Comparison of ENCODE assay signal across 8 cellular contexts in the genomic region with DNA sequence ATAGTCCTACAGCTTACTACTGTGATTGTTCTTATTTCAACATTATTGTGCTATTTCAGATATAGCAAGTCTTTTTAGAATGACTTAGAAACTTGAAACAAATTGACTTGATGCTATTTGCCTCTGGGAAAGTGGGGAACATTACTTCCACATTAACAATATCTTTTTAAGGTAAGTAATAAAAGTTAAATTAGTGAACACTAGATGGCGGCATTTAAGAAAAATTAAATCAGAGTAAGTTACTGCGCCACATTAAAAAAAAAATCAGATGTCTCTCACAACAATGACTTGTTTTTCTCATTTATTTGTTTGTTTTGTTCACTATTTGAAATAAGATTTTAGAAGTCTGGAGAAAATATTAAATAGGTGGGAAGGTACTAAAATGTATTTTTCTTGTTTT.
DNase-seq lines count a peak whose midpoint lies in the region; ATAC-seq, FAIRE-seq and TF ChIP-seq lines count a peak whose summit lies in the region.

No MANE protein-coding gene starts in this region.

- TF ChIP-seq POLR2A in stomach (IDR thresholded peaks at IDR 0.05), result no peak

- peak; percentile 30 for DNase-seq in NCI-H2081 treated with DMSO at 0.1 percent for 48 hours (lab: John Stamatoyannopoulos, UW)
- peak; percentile 47 for DNase-seq in bronchial epithelial cell (ENCODE audit: low read depth)
- DNase-seq in activated CD8-positive, alpha-beta memory T cell treated with anti-CD3 and anti-CD28 coated beads for 24 hours, result no peak
- DNase-seq in left colon, result no peak
- DNase-seq in MV-4-11 (lab: John Stamatoyannopoulos, UW), result no peak
- no peak for DNase-seq in stomach

- H3K36me3 ChIP-seq in bronchial epithelial cell (ENCODE audit: control insufficient read depth, insufficient read depth, low read length) (no peaks in the 10 kb centered on the region), neural cell (ENCODE audit: insufficient read depth, low read length) (no peaks in the 10 kb centered on the region), stomach (no peaks in the 10 kb centered on the region)

- H3K27me3 ChIP-seq in bronchial epithelial cell (ENCODE audit: control insufficient read depth, insufficient read depth, low read length) (no peaks in the 10 kb centered on the region), neural cell (ENCODE audit: insufficient read depth, low read depth, low read length) (no peaks in the 10 kb centered on the region), stomach (no peaks in the 10 kb centered on the region)

- intact Hi-C loops in left colon (cut with DNase I, micrococcal nuclease) (loop anchor here in 1 of 2 donors (10.0 kb wide), 1 partner anchor 1020 kb away; no protein-coding TSS in a partner anchor), stomach (cut with DNase I; ENCODE audit: low total_unique reads) (no loop called here)

- TF ChIP-seq RAD21 in neural cell (conservative IDR thresholded peaks at IDR 0.05), result peak; percentile 70

- no peak overlapping the region for H3K9ac ChIP-seq in neural cell (ENCODE audit: low read length)

- TF ChIP-seq EP300 in neural cell (conservative IDR thresholded peaks at IDR 0.05; ENCODE audit: poor library complexity, severe bottlenecking) (no peak), stomach (IDR thresholded peaks at IDR 0.05) (no peak)

- H3K9me2 ChIP-seq in neural cell (ENCODE audit: insufficient read depth, low read length), result no peaks in the 10 kb centered on the region

- FAIRE-seq in bronchial epithelial cell (lab: Jason Lieb, UNC), result no peak

- H2AFZ ChIP-seq in neural cell (ENCODE audit: low read depth, low read length), result no peak overlapping the region

- no peaks in the 10 kb centered on the region for H3F3A ChIP-seq in neural cell (ENCODE audit: insufficient read depth, low read length, poor library complexity, severe bottlenecking)

- no peak overlapping the region for H3K4me2 ChIP-seq in neural cell (ENCODE audit: low read length)

- ATAC-seq in GM18511 (IDR thresholded peaks at IDR 0.05; ENCODE audit: unreplicated experiment), result peak; percentile 50
- no peak for ATAC-seq in left colon

- TF ChIP-seq CTCF in bronchial epithelial cell (IDR thresholded peaks at IDR 0.05; ENCODE audit: insufficient read depth, low read length, severe bottlenecking) (no peak), neural cell (IDR thresholded peaks at IDR 0.05; ENCODE audit: poor library complexity, severe bottlenecking) (peak; percentile 64), stomach (IDR thresholded peaks at IDR 0.05) (peak in 3 of 7 experiments; percentile 11 to 26 (median 23))

- H3K4me1 ChIP-seq in stomach, result no peaks in the 10 kb centered on the region

- H4K20me1 ChIP-seq in neural cell (ENCODE audit: insufficient read depth), result no peaks in the 10 kb centered on the region

- H3K9me3 ChIP-seq in neural cell (ENCODE audit: low read length) (no peaks in the 10 kb centered on the region), stomach (no peaks in the 10 kb centered on the region)

- H3K79me2 ChIP-seq in neural cell (replicated peaks; ENCODE audit: insufficient read depth, low read length), result no peaks in the 10 kb centered on the region

- 11 to 23% (median 17%) methylated on average over 2 of the region's 2 CpGs for WGBS in stomach, 5 donors

- H3K27ac ChIP-seq in neural cell (ENCODE audit: low read length), result no peak overlapping the region
- H3K27ac ChIP-seq in stomach, result no peak overlapping the region

- H3K4me3 ChIP-seq in bronchial epithelial cell (ENCODE audit: low read depth, low read length) (no peak overlapping the region), neural cell (ENCODE audit: low read length) (no peak overlapping the region), stomach (no peak overlapping the region)

TF ChIP-seq in neural cell, 6 proteins besides CTCF, POLR2A, EP300 and RAD21:
- TF ChIP-seq TAF1 (IDR thresholded peaks at IDR 0.05; ENCODE audit: low read depth) (no peak), MXI1 (conservative IDR thresholded peaks at IDR 0.05; ENCODE audit: poor library complexity, severe bottlenecking) (no peak), EZH2 (IDR thresholded peaks at IDR 0.05; ENCODE audit: borderline replicate concordance, insufficient read depth, low read length, poor library complexity, severe bottlenecking) (no peak), SMC3 (conservative IDR thresholded peaks at IDR 0.05; ENCODE audit: poor library complexity) (peak; percentile 71)

Comparison
In these comparisons a context has a peak if more than half of its experiments do, and no peak if none do; other contexts are left out.
1. DNase-seq: peak in NCI-H2081 treated with DMSO at 0.1 percent for 48 hours (single experiment) and bronchial epithelial cell (single experiment); none in activated CD8-positive, alpha-beta memory T cell treated with anti-CD3 and anti-CD28 coated beads for 24 hours (single experiment), left colon (0 of 2), MV-4-11 (single experiment) and stomach (single experiment).